Comparison of ENCODE assay signal across 8 cellular contexts in genomic region chr11:126480410-126481302, GRCh38.
DNase-seq lines count a peak whose midpoint lies in the region; ATAC-seq and TF ChIP-seq lines count a peak whose summit lies in the region.

No MANE protein-coding gene starts in this region.

- in situ Hi-C loops in transverse colon (cut with MboI; ENCODE audit: low pct_ligation_motif_present in 1 of 4, low pct_unique_long_range_greater_than_20kb in 1 of 4, low sequenced_read_pairs in 3 of 4) = loop anchor here in 2 of 4 donors (10.0 to 25.0 kb wide), 2 partner anchors 166 to 168 kb away; partner anchors contain the start of gene DCPS (in 1 of the 2)

- no peak overlapping the region for H3K27ac ChIP-seq in cardiac muscle cell
- H3K27ac ChIP-seq in transverse colon = peak overlapping the region; percentile 47 to 73 (median 58)

- peak; percentile 60 for ATAC-seq in activated naive CD8-positive, alpha-beta T cell treated with anti-CD3 and anti-CD28 coated beads, Interleukin-2, amount 10 ng/mL, durations not matched to agents 7 days and 5 days (ENCODE audit: low read depth)

- TF ChIP-seq EP300 in transverse colon (IDR thresholded peaks at IDR 0.05; ENCODE audit: low read depth) = no peak

- no peaks in the 10 kb centered on the region for H3K9me3 ChIP-seq in cardiac muscle cell (ENCODE audit: low read depth)
- no peaks in the 10 kb centered on the region for H3K9me3 ChIP-seq in transverse colon

- TF ChIP-seq CTCF in HFF-Myc (IDR thresholded peaks at IDR 0.05; ENCODE audit: low read depth, low read length, missing control alignments) (peak; percentile 97), cardiac muscle cell (IDR thresholded peaks at IDR 0.05; ENCODE audit: low read depth, low read length) (peak; percentile 96), transverse colon (IDR thresholded peaks at IDR 0.05) (peak; percentile 92 to 96 (median 95))

- no peaks in the 10 kb centered on the region for H3K27me3 Mint-ChIP-seq in activated naive CD8-positive, alpha-beta T cell treated with anti-CD3 and anti-CD28 coated beads, Interleukin-2, amount 10 ng/mL, durations not matched to agents 7 days and 5 days

- POLR2A ChIA-PET in activated naive CD8-positive, alpha-beta T cell treated with anti-CD3 and anti-CD28 coated beads, Interleukin-2, amount 10 ng/mL, durations not matched to agents 7 days and 5 days (lab: Charles Lee) = interaction anchor here (0.6 to 1.7 kb wide), 7 partner anchors 12 to 1573 kb away, joined by 3 to 6 read pairs (median 4); no protein-coding TSS in a partner anchor

- DNase-seq in GM03348 (ENCODE audit: low spot score) (peak; percentile 94), HFF-Myc (ENCODE audit: extremely low read depth, low read depth) (peak; percentile 87), NCI-H1048 (lab: John Stamatoyannopoulos, UW) (peak; percentile 50), SKM-1 (lab: John Stamatoyannopoulos, UW; ENCODE audit: unreplicated experiment) (peak; percentile 73), cardiac muscle cell (ENCODE audit: low read depth in 1 of 2, low spot score in 1 of 2) (peak; percentile 84 to 93), posterior cingulate gyrus (peak; percentile 69 to 96 (median 82)), transverse colon (peak; percentile 83)
- peak; percentile 68 for DNase-seq in activated naive CD8-positive, alpha-beta T cell treated with anti-CD3 and anti-CD28 coated beads, Interleukin-2, amount 10 ng/mL, durations not matched to agents 7 days and 5 days

- H3K4me1 ChIP-seq in cardiac muscle cell (ENCODE audit: low read depth) (no peaks in the 10 kb centered on the region), transverse colon (peaks cover 5 to 15% (median 5%) of the 10 kb centered on the region in 4 donors)

- intact Hi-C loops in posterior cingulate gyrus (cut with DNase I) (loop anchor here (1.0 kb wide), 2 partner anchors 39 to 170 kb away; no protein-coding TSS in a partner anchor), transverse colon (cut with DNase I; ENCODE audit: low total_unique reads) (loop anchor here (5.0 kb wide), 1 partner anchor 168 kb away; no protein-coding TSS in a partner anchor)

- H3K36me3 Mint-ChIP-seq in activated naive CD8-positive, alpha-beta T cell treated with anti-CD3 and anti-CD28 coated beads, Interleukin-2, amount 10 ng/mL, durations not matched to agents 7 days and 5 days = no peaks in the 10 kb centered on the region

- H3K4me1 Mint-ChIP-seq in activated naive CD8-positive, alpha-beta T cell treated with anti-CD3 and anti-CD28 coated beads, Interleukin-2, amount 10 ng/mL, durations not matched to agents 7 days and 5 days = peaks cover 15% of the 10 kb centered on the region

- H3K4me3 ChIP-seq in HFF-Myc (replicated peaks; ENCODE audit: low read depth, low read length) (no peak overlapping the region), cardiac muscle cell (no peak overlapping the region), transverse colon (no peak overlapping the region)

- 0 to 7% methylated on average over 3 to 19 of the region's 19 CpGs for WGBS in transverse colon (ENCODE audit: low coverage in 1 of 2), 2 donors

- H3K27ac Mint-ChIP-seq in activated naive CD8-positive, alpha-beta T cell treated with anti-CD3 and anti-CD28 coated beads, Interleukin-2, amount 10 ng/mL, durations not matched to agents 7 days and 5 days = peak overlapping the region; percentile 86

- no peaks in the 10 kb centered on the region for H3K9me3 Mint-ChIP-seq in activated naive CD8-positive, alpha-beta T cell treated with anti-CD3 and anti-CD28 coated beads, Interleukin-2, amount 10 ng/mL, durations not matched to agents 7 days and 5 days

- H3K27me3 ChIP-seq in cardiac muscle cell (no peaks in the 10 kb centered on the region), transverse colon (peaks cover 59% of the 10 kb centered on the region)

- H3K36me3 ChIP-seq in cardiac muscle cell = no peaks in the 10 kb centered on the region
- no peaks in the 10 kb centered on the region for H3K36me3 ChIP-seq in transverse colon

- peak overlapping the region; percentile 67 for H3K4me3 Mint-ChIP-seq in activated naive CD8-positive, alpha-beta T cell treated with anti-CD3 and anti-CD28 coated beads, Interleukin-2, amount 10 ng/mL, durations not matched to agents 7 days and 5 days

- no peak for TF ChIP-seq POLR2A in transverse colon (IDR thresholded peaks at IDR 0.05)
